Comparison of ENCODE assay signal across 10 cellular contexts in the genomic region with DNA sequence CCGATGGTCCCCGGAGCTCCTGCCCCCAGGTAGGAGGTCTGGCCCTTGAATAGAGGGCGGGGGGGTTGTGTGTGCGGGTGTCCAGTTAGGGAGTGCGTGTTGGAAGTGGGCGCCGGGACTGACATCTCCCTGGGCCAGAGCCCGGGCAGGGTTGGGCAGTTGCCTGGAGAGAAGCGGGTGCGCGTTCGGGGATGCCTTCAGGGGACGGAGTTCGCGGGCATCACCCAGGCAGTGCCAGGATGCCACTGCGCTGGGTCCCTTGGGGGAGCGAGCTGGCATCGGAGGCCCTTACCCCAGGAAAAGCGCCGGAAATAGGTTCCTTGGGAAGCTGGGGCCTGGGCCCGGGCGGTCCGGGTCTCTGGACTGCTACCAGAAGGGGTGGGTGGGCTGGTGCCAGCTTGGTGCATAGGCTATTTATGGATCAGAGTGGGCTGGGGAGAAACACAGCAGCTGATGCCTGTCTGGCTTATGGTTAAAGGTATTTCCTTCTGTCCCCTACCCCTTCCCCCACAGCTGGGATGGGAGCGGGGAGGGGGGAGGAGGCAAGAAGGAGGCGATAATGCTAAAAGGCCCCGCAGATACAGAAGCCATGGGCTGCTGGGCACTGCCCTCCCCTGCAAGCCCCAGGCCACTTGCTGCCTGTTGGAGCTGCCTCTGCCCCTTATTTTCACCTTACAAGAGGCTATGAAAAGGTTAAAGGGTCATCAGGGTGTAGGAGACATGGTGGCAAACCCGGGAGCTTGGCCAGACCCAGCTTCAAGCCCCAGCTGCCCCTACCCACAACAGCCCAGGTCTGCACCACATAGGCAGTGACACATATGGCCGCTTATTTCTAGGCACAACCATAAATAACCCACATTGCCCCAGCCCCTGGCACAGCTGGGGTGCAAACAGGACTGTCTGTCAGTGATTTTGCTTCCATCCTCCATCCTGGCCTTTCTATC. TPM values are rescaled to one million over a fixed set of nuclear protein-coding genes. Genes with fewer than 3 reads are reported as not detected.
A peak's percentile ranks its signal among the peaks of the same experiment; 100 is the strongest.
DNase-seq lines count a peak whose midpoint lies in the region; ATAC-seq lines count a peak whose summit lies in the region.
"Had no signal": no experiment of that assay in that cellular context is flagged by ENCODE, and none has a peak within 500 bp of the region (broad histone marks: within the 10 kb centered on the region; RNA-seq: fewer than 3 reads in every experiment).

No MANE protein-coding gene starts in this region.

- no peaks in the 10 kb centered on the region for H3K4me1 ChIP-seq in iPS-20b (ENCODE audit: insufficient read depth, low read length)

- H3K9me3 ChIP-seq in iPS-20b (ENCODE audit: insufficient read depth, low read depth, low read length), result no peaks in the 10 kb centered on the region

- peak overlapping the region; percentile 51; the same call in 1 of the 2 replicates for H3K9ac ChIP-seq in iPS-20b (ENCODE audit: low read depth, low read length)

- POLR2A ChIA-PET in activated CD4-positive, alpha-beta T cell treated with anti-CD3 and anti-CD28 coated beads for 36 hours (lab: Charles Lee), result no interaction called here

- H3K4me3 ChIP-seq in iPS-20b (ENCODE audit: low read length), result peak overlapping the region; percentile 76

- no peak for ATAC-seq in stimulated activated effector memory CD8-positive, alpha-beta T cell treated with anti-CD3 and anti-CD28 coated beads, Interleukin-12 subunit alpha, Interleukin-12 subunit beta, amount 100 ng/mL, for 72 hours
- no peak for ATAC-seq in GM19463 (IDR thresholded peaks at IDR 0.05; ENCODE audit: unreplicated experiment)
- no peak for ATAC-seq in activated CD4-positive, alpha-beta T cell treated with anti-CD3 and anti-CD28 coated beads for 36 hours

- H3K27ac ChIP-seq in iPS-20b (ENCODE audit: low read length), result no peak overlapping the region

- peaks cover 5% of the 10 kb centered on the region for H3K4me1 Mint-ChIP-seq in activated naive CD8-positive, alpha-beta T cell treated with anti-CD3 and anti-CD28 coated beads for 36 hours
- H3K4me1 Mint-ChIP-seq in stimulated activated effector memory CD8-positive, alpha-beta T cell treated with anti-CD3 and anti-CD28 coated beads, Interleukin-12 subunit alpha, Interleukin-12 subunit beta, amount 100 ng/mL, for 72 hours, result peaks cover 17% of the 10 kb centered on the region
- H3K4me1 Mint-ChIP-seq in activated CD4-positive, alpha-beta T cell treated with anti-CD3 and anti-CD28 coated beads for 36 hours, result peaks cover 4% of the 10 kb centered on the region

- no peaks in the 10 kb centered on the region for H3K36me3 Mint-ChIP-seq in activated naive CD8-positive, alpha-beta T cell treated with anti-CD3 and anti-CD28 coated beads for 36 hours
- H3K36me3 Mint-ChIP-seq in stimulated activated effector memory CD8-positive, alpha-beta T cell treated with anti-CD3 and anti-CD28 coated beads, Interleukin-12 subunit alpha, Interleukin-12 subunit beta, amount 100 ng/mL, for 72 hours, result peaks cover 5% of the 10 kb centered on the region
- H3K36me3 Mint-ChIP-seq in activated CD4-positive, alpha-beta T cell treated with anti-CD3 and anti-CD28 coated beads for 36 hours (ENCODE audit: low read depth), result no peaks in the 10 kb centered on the region

- H3K4me3 Mint-ChIP-seq in activated naive CD8-positive, alpha-beta T cell treated with anti-CD3 and anti-CD28 coated beads for 36 hours, result peak overlapping the region; percentile 4
- H3K4me3 Mint-ChIP-seq in stimulated activated effector memory CD8-positive, alpha-beta T cell treated with anti-CD3 and anti-CD28 coated beads, Interleukin-12 subunit alpha, Interleukin-12 subunit beta, amount 100 ng/mL, for 72 hours, result peak overlapping the region; percentile 66
- H3K4me3 Mint-ChIP-seq in activated CD4-positive, alpha-beta T cell treated with anti-CD3 and anti-CD28 coated beads for 36 hours, result no peak overlapping the region

- peaks cover 22% of the 10 kb centered on the region for H3K27me3 ChIP-seq in iPS-20b (ENCODE audit: insufficient read depth, low read length)

- DNase-seq in NCI-H1417 (lab: John Stamatoyannopoulos, UW) (peak in 2 of 3 experiments; percentile 42 to 47), NCI-H1417 treated with DMSO at 0.1 percent for 48 hours (lab: John Stamatoyannopoulos, UW) (no peak)
- DNase-seq in activated naive CD8-positive, alpha-beta T cell treated with anti-CD3 and anti-CD28 coated beads for 36 hours, result no peak
- no peak for DNase-seq in stimulated activated effector memory CD8-positive, alpha-beta T cell treated with anti-CD3 and anti-CD28 coated beads, Interleukin-12 subunit alpha, Interleukin-12 subunit beta, amount 100 ng/mL, for 72 hours (ENCODE audit: low spot score in 2 of 2)
- no peak for DNase-seq in activated CD4-positive, alpha-beta T cell treated with anti-CD3 and anti-CD28 coated beads for 36 hours
- DNase-seq in stimulated activated CD4-positive, alpha-beta T cell treated with anti-CD3 and anti-CD28 coated beads, Interleukin-4, amount 100 ng/mL, for 1 hour, result no peak
- DNase-seq: amniotic stem cell, NCI-H1092 had no signal

- H3K27me3 Mint-ChIP-seq in activated naive CD8-positive, alpha-beta T cell treated with anti-CD3 and anti-CD28 coated beads for 36 hours, result peaks cover 41% of the 10 kb centered on the region
- peaks cover 15% of the 10 kb centered on the region for H3K27me3 Mint-ChIP-seq in activated CD4-positive, alpha-beta T cell treated with anti-CD3 and anti-CD28 coated beads for 36 hours

- CTCF ChIA-PET in activated CD4-positive, alpha-beta T cell treated with anti-CD3 and anti-CD28 coated beads for 36 hours (lab: Charles Lee), result interaction anchor here (0.5 to 1.2 kb wide), 3 partner anchors 94 to 543 kb away, joined by 3 to 4 read pairs (median 3); no protein-coding TSS in a partner anchor

- no peaks in the 10 kb centered on the region for H3K36me3 ChIP-seq in iPS-20b (ENCODE audit: insufficient read depth, low read depth, low read length)

- intact Hi-C loops in activated CD4-positive, alpha-beta T cell treated with anti-CD3 and anti-CD28 coated beads for 36 hours (cut with DNase I, micrococcal nuclease), result no loop called here

- no peak overlapping the region for H3K27ac Mint-ChIP-seq in activated naive CD8-positive, alpha-beta T cell treated with anti-CD3 and anti-CD28 coated beads for 36 hours
- no peak overlapping the region for H3K27ac Mint-ChIP-seq in stimulated activated effector memory CD8-positive, alpha-beta T cell treated with anti-CD3 and anti-CD28 coated beads, Interleukin-12 subunit alpha, Interleukin-12 subunit beta, amount 100 ng/mL, for 72 hours
- no peak overlapping the region for H3K27ac Mint-ChIP-seq in activated CD4-positive, alpha-beta T cell treated with anti-CD3 and anti-CD28 coated beads for 36 hours

- no peaks in the 10 kb centered on the region for H3K9me3 Mint-ChIP-seq in activated naive CD8-positive, alpha-beta T cell treated with anti-CD3 and anti-CD28 coated beads for 36 hours
- H3K9me3 Mint-ChIP-seq in stimulated activated effector memory CD8-positive, alpha-beta T cell treated with anti-CD3 and anti-CD28 coated beads, Interleukin-12 subunit alpha, Interleukin-12 subunit beta, amount 100 ng/mL, for 72 hours, result no peaks in the 10 kb centered on the region
- no peaks in the 10 kb centered on the region for H3K9me3 Mint-ChIP-seq in activated CD4-positive, alpha-beta T cell treated with anti-CD3 and anti-CD28 coated beads for 36 hours (ENCODE audit: low read depth)

RNA-seq across cellular contexts. Expression of a gene that starts 0.6 kb away (rescaled TPM):
- total RNA-seq in activated naive CD8-positive, alpha-beta T cell treated with anti-CD3 and anti-CD28 coated beads for 36 hours, result under 1 TPM; 0.19 to 0.28 TPM
- total RNA-seq in activated CD4-positive, alpha-beta T cell treated with anti-CD3 and anti-CD28 coated beads for 36 hours, result under 1 TPM; 0.07 to 0.14 TPM

RNA-seq across cellular contexts. Expression of a gene that starts 40.6 kb away (rescaled TPM):
- 1,000 to 10,000 TPM; 2,216 to 2,293 TPM for total RNA-seq in activated naive CD8-positive, alpha-beta T cell treated with anti-CD3 and anti-CD28 coated beads for 36 hours
- total RNA-seq in activated CD4-positive, alpha-beta T cell treated with anti-CD3 and anti-CD28 coated beads for 36 hours, result 1,000 to 10,000 TPM; 2,447 to 2,541 TPM

Comparison
In these comparisons a context has a peak if more than half of its experiments do, and no peak if none do; other contexts are left out.
1. DNase-seq: peak in NCI-H1417 (2 of 3); none in NCI-H1417 treated with DMSO at 0.1 percent for 48 hours (single experiment), activated naive CD8-positive, alpha-beta T cell treated with anti-CD3 and anti-CD28 coated beads for 36 hours (single experiment), stimulated activated effector memory CD8-positive, alpha-beta T cell treated with anti-CD3 and anti-CD28 coated beads, Interleukin-12 subunit alpha, Interleukin-12 subunit beta, amount 100 ng/mL, for 72 hours (0 of 2), activated CD4-positive, alpha-beta T cell treated with anti-CD3 and anti-CD28 coated beads for 36 hours (single experiment) and stimulated activated CD4-positive, alpha-beta T cell treated with anti-CD3 and anti-CD28 coated beads, Interleukin-4, amount 100 ng/mL, for 1 hour (single experiment).